In the genomic region with DNA sequence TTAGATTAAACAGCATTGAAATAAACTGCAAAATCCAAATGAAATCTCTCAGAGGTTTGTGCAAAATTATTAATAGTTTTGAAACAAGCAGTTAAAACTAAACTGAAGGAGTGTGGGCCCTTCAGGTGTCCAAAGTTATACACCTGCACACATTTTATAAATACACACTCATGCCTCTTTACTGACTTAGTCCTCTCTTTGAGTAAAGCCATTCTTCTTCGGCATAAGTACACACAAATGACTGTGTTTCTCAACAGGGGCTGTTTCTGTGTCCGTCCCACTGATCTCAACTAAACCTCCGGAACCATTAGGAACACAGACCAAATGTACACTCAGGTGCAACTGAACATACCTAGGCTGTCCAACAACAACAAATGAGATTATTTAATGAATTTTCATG, we compare ENCODE assay signal across 9 cellular contexts.
"Had no signal": no experiment of that assay in that cellular context is flagged by ENCODE, and none has a peak within 500 bp of the region (broad histone marks: within the 10 kb centered on the region; RNA-seq: fewer than 3 reads in every experiment).

No MANE protein-coding gene starts in this region.

- H3K36me3 ChIP-seq: HAP-1 had no signal

- H3K4me1 ChIP-seq: HAP-1 had no signal

- DNase-seq: GM23248, GOT3, H7, H9, HCEC 1CT, HFFc6 had no signal

- H3K9me3 ChIP-seq: HAP-1 had no signal

- ATAC-seq: GM23338, HCT116 had no signal

- H3K4me3 ChIP-seq: GM23248, GM23338, HAP-1 had no signal

- H3K27ac ChIP-seq: GM23248 had no signal
